In genomic region chr17:74792586-74792985, GRCh38 we compare ENCODE assay signal across 28 cellular contexts.
"Had no signal": no experiment of that assay in that cellular context is flagged by ENCODE, and none has a peak within 500 bp of the region (broad histone marks: within the 10 kb centered on the region; RNA-seq: fewer than 3 reads in every experiment).

No MANE protein-coding gene starts in this region.

- H3K4me3 Mint-ChIP-seq: stimulated activated effector memory CD8-positive, alpha-beta T cell treated with anti-CD3 and anti-CD28 coated beads, Interleukin-12 subunit alpha, Interleukin-12 subunit beta, amount 100 ng/mL, for 72 hours; stimulated activated memory B cell treated with anti-CD40 and anti-IgM and Interleukin-4, amounts not matched to agents 10 μg/mL and 1 μg/mL and 100 μg/mL, for 72 hours; stimulated activated naive B cell treated with anti-CD40 and anti-IgM and Interleukin-4, amounts not matched to agents 10 μg/mL and 1 μg/mL and 100 μg/mL, for 72 hours; stimulated activated naive CD8-positive, alpha-beta T cell treated with anti-CD3 and anti-CD28 coated beads, Interleukin-15, amount 100 ng/mL, for 72 hours; stimulated activated naive CD8-positive, alpha-beta T cell treated with anti-CD3 and anti-CD28 coated beads, Interleukin-15, Interleukin-2, amounts not matched to agents 100 ng/mL and 50 ng/mL, for 24 hours; type B pancreatic cell had no signal

- ATAC-seq: stimulated activated effector memory CD8-positive, alpha-beta T cell treated with anti-CD3 and anti-CD28 coated beads, Interleukin-12 subunit alpha, Interleukin-12 subunit beta, amount 100 ng/mL, for 72 hours; stimulated activated memory B cell treated with anti-CD40 and anti-IgM and Interleukin-4, amounts not matched to agents 10 μg/mL and 1 μg/mL and 100 μg/mL, for 72 hours; stimulated activated naive B cell treated with anti-CD40 and anti-IgM and Interleukin-4, amounts not matched to agents 10 μg/mL and 1 μg/mL and 100 μg/mL, for 72 hours; stimulated activated naive CD8-positive, alpha-beta T cell treated with anti-CD3 and anti-CD28 coated beads, Interleukin-15, amount 100 ng/mL, for 72 hours; stimulated activated naive CD8-positive, alpha-beta T cell treated with anti-CD3 and anti-CD28 coated beads, Interleukin-15, Interleukin-2, amounts not matched to agents 100 U/mL and 50 U/mL, for 24 hours; upper lobe of right lung had no signal

- H3K36me3 ChIP-seq: thyroid gland, uterus had no signal

- FAIRE-seq: urothelium cell line had no signal

- DNase-seq: stimulated activated CD4-positive, alpha-beta T cell treated with anti-CD3 and anti-CD28 coated beads, Interleukin-2, amount 100 ng/mL, for 48 hours; stimulated activated CD4-positive, alpha-beta T cell treated with anti-CD3 and anti-CD28 coated beads, Interleukin-4, amount 100 ng/mL, for 1 hour; stimulated activated CD4-positive, alpha-beta T cell treated with anti-CD3 and anti-CD28 coated beads, Interleukin-4, amount 100 ng/mL, for 24 hours; stimulated activated CD4-positive, alpha-beta T cell treated with anti-CD3 and anti-CD28 coated beads, Interleukin-4, amount 100 ng/mL, for 4 hours; stimulated activated CD8-positive, alpha-beta memory T cell treated with anti-CD3 and anti-CD28 coated beads, Interleukin-4, amount 100 ng/mL, for 48 hours; stimulated activated naive B cell treated with anti-CD40 and anti-IgM and Interleukin-4, amounts not matched to agents 10 μg/mL and 1 μg/mL and 100 μg/mL, for 72 hours; stimulated activated naive CD4-positive, alpha-beta T cell; stimulated activated naive CD4-positive, alpha-beta T cell treated with Interleukin-2 at 50 U/mL for 16 hours; stimulated activated naive CD8-positive, alpha-beta T cell treated with anti-CD3 and anti-CD28 coated beads, Interleukin-15, amount 100 ng/mL, for 72 hours; stimulated activated naive CD8-positive, alpha-beta T cell treated with anti-CD3 and anti-CD28 coated beads, Interleukin-15, Interleukin-2, amounts not matched to agents 100 U/mL and 50 U/mL, for 24 hours; stomach; substantia nigra; testis; thyroid gland; tibial artery; transverse colon; upper lobe of left lung; upper lobe of right lung; uterus had no signal

- H3K9me3 ChIP-seq: stomach, suprapubic skin, testis, thoracic aorta, thyroid gland, tibial artery, tibial nerve, transverse colon, upper lobe of left lung, upper lobe of right lung, uterus, vagina had no signal

- H3K9me3 Mint-ChIP-seq: stimulated activated effector memory CD8-positive, alpha-beta T cell treated with anti-CD3 and anti-CD28 coated beads, Interleukin-12 subunit alpha, Interleukin-12 subunit beta, amount 100 ng/mL, for 72 hours; stimulated activated memory B cell treated with anti-CD40 and anti-IgM and Interleukin-4, amounts not matched to agents 10 μg/mL and 1 μg/mL and 100 μg/mL, for 72 hours; stimulated activated naive B cell treated with anti-CD40 and anti-IgM and Interleukin-4, amounts not matched to agents 10 μg/mL and 1 μg/mL and 100 μg/mL, for 72 hours; stimulated activated naive CD8-positive, alpha-beta T cell treated with anti-CD3 and anti-CD28 coated beads, Interleukin-15, amount 100 ng/mL, for 72 hours; stimulated activated naive CD8-positive, alpha-beta T cell treated with anti-CD3 and anti-CD28 coated beads, Interleukin-15, Interleukin-2, amounts not matched to agents 100 ng/mL and 50 ng/mL, for 24 hours; type B pancreatic cell had no signal

- H3K27ac ChIP-seq: stomach, suprapubic skin, testis, thoracic aorta, thyroid gland, tibial artery, tibial nerve, transverse colon, upper lobe of left lung, upper lobe of right lung, uterus, vagina had no signal

- H3K4me3 ChIP-seq: stomach, suprapubic skin, testis, thoracic aorta, thyroid gland, tibial artery, tibial nerve, transverse colon, upper lobe of left lung, upper lobe of right lung, uterus, vagina had no signal

- H3K4me1 ChIP-seq: testis, tibial artery, uterus, vagina had no signal

- H3K27me3 ChIP-seq: stomach, suprapubic skin, testis, thyroid gland, tibial artery, tibial nerve, transverse colon, upper lobe of left lung, upper lobe of right lung, uterus, vagina had no signal

- H3K27ac Mint-ChIP-seq: stimulated activated effector memory CD8-positive, alpha-beta T cell treated with anti-CD3 and anti-CD28 coated beads, Interleukin-12 subunit alpha, Interleukin-12 subunit beta, amount 100 ng/mL, for 72 hours; stimulated activated memory B cell treated with anti-CD40 and anti-IgM and Interleukin-4, amounts not matched to agents 10 μg/mL and 1 μg/mL and 100 μg/mL, for 72 hours; stimulated activated naive B cell treated with anti-CD40 and anti-IgM and Interleukin-4, amounts not matched to agents 10 μg/mL and 1 μg/mL and 100 μg/mL, for 72 hours; stimulated activated naive CD8-positive, alpha-beta T cell treated with anti-CD3 and anti-CD28 coated beads, Interleukin-15, amount 100 ng/mL, for 72 hours; stimulated activated naive CD8-positive, alpha-beta T cell treated with anti-CD3 and anti-CD28 coated beads, Interleukin-15, Interleukin-2, amounts not matched to agents 100 ng/mL and 50 ng/mL, for 24 hours; type B pancreatic cell had no signal

- H3K27me3 Mint-ChIP-seq: stimulated activated memory B cell treated with anti-CD40 and anti-IgM and Interleukin-4, amounts not matched to agents 10 μg/mL and 1 μg/mL and 100 μg/mL, for 72 hours; stimulated activated naive B cell treated with anti-CD40 and anti-IgM and Interleukin-4, amounts not matched to agents 10 μg/mL and 1 μg/mL and 100 μg/mL, for 72 hours; stimulated activated naive CD8-positive, alpha-beta T cell treated with anti-CD3 and anti-CD28 coated beads, Interleukin-15, amount 100 ng/mL, for 72 hours; stimulated activated naive CD8-positive, alpha-beta T cell treated with anti-CD3 and anti-CD28 coated beads, Interleukin-15, Interleukin-2, amounts not matched to agents 100 ng/mL and 50 ng/mL, for 24 hours; type B pancreatic cell had no signal
